Comparison of ENCODE assay signal across 10 cellular contexts in genomic region chr3:196624907-196625306, GRCh38. TPM values are rescaled to one million over a fixed set of nuclear protein-coding genes. Genes with fewer than 3 reads are reported as not detected.
DNase-seq lines count a peak whose midpoint lies in the region; ATAC-seq and TF ChIP-seq lines count a peak whose summit lies in the region.
"Had no signal": no experiment of that assay in that cellular context is flagged by ENCODE, and none has a peak within 500 bp of the region (broad histone marks: within the 10 kb centered on the region; RNA-seq: fewer than 3 reads in every experiment).

No MANE protein-coding gene starts in this region.

- H3K4me2 ChIP-seq in GM23338 = no peak overlapping the region

- H3K27ac ChIP-seq in GM23338 (ENCODE audit: low read depth) (no peak overlapping the region), heart right ventricle (peak overlapping the region in 3 of 10 donors; percentile 33 to 82 (median 51)), skeletal muscle tissue (ENCODE audit: low read depth, low read length) (peak overlapping the region; percentile 52)
- H3K27ac ChIP-seq: cardiac muscle cell had no signal

- no peaks in the 10 kb centered on the region for H3K9me3 Mint-ChIP-seq in GM23338

- H3K9me3 ChIP-seq in heart right ventricle (no peaks in the 10 kb centered on the region), skeletal muscle tissue (ENCODE audit: control insufficient read depth in 3 of 3, low read length in 3 of 3) (no peaks in the 10 kb centered on the region)

- no peaks in the 10 kb centered on the region for H3K79me2 ChIP-seq in GM23338 (replicated peaks; ENCODE audit: insufficient read depth)

- DNase-seq in GM23338 (ENCODE audit: low spot score) = no peak
- DNase-seq in SKM-1 treated with dmso at 0.1 percent for 144 hours (lab: John Stamatoyannopoulos, UW; ENCODE audit: unreplicated experiment) = peak; percentile 90
- peak; percentile 27 to 36 for DNase-seq in heart right ventricle
- no peak for DNase-seq in NCI-H1105 treated with DMSO at 0.1 percent for 48 hours (lab: John Stamatoyannopoulos, UW)
- no peak for DNase-seq in germinal center (ENCODE audit: low spot score)
- DNase-seq in cerebellar cortex (ENCODE audit: low spot score) = no peak
- DNase-seq: DMS153 had no signal

- H3K4me1 ChIP-seq in GM23338 (ENCODE audit: insufficient read depth) (peaks cover 8% of the 10 kb centered on the region), heart right ventricle (peaks cover 0 to 70% (median 2%) of the 10 kb centered on the region in 9 donors), skeletal muscle tissue (ENCODE audit: control insufficient read depth in 3 of 3, insufficient read depth in 3 of 3, low read length in 3 of 3) (peaks cover 3 to 5% (median 5%) of the 10 kb centered on the region in 3 donors)

- no peak for ATAC-seq in GM23338
- ATAC-seq in heart right ventricle = peak in 7 of 8 donors; percentile 64 to 82 (median 69)
- no peak for ATAC-seq in HG02840 (IDR thresholded peaks at IDR 0.05; ENCODE audit: low FRiP score, unreplicated experiment)

- no peaks in the 10 kb centered on the region for H3K36me3 Mint-ChIP-seq in GM23338 (ENCODE audit: low read depth)

- no peaks in the 10 kb centered on the region for H4K20me1 ChIP-seq in GM23338 (replicated peaks; ENCODE audit: insufficient read depth)

- H3K36me3 ChIP-seq in GM23338 (ENCODE audit: insufficient read depth) = no peaks in the 10 kb centered on the region
- no peaks in the 10 kb centered on the region for H3K36me3 ChIP-seq in heart right ventricle
- no peaks in the 10 kb centered on the region for H3K36me3 ChIP-seq in skeletal muscle tissue (ENCODE audit: control insufficient read depth in 3 of 3, insufficient read depth in 3 of 3, low read length in 3 of 3)
- H3K36me3 ChIP-seq: cardiac muscle cell had no signal

- peaks cover 20% of the 10 kb centered on the region; the same call in 2 of the 3 replicates for H3K4me1 Mint-ChIP-seq in GM23338

- intact Hi-C loops in heart right ventricle (cut with DNase I) = no loop called here

- no peak overlapping the region for H3K27ac Mint-ChIP-seq in GM23338

- no peaks in the 10 kb centered on the region for H3K9me2 ChIP-seq in GM23338 (ENCODE audit: insufficient read depth)

- H3K27me3 ChIP-seq in GM23338 (ENCODE audit: insufficient read depth) = no peaks in the 10 kb centered on the region
- H3K27me3 ChIP-seq in heart right ventricle = no peaks in the 10 kb centered on the region
- H3K27me3 ChIP-seq in skeletal muscle tissue (ENCODE audit: control insufficient read depth in 3 of 3, insufficient read depth in 3 of 3, low read length in 3 of 3) = no peaks in the 10 kb centered on the region
- H3K27me3 ChIP-seq: cardiac muscle cell had no signal

- peak overlapping the region; percentile 70; the same call in 1 of the 2 replicates for H2AFZ ChIP-seq in GM23338

- TF ChIP-seq CTCF in GM23338 (conservative IDR thresholded peaks at IDR 0.05; ENCODE audit: low read depth in 2 of 2) (no peak), heart right ventricle (IDR thresholded peaks at IDR 0.05) (no peak)

- no peak overlapping the region for H3K4me3 Mint-ChIP-seq in GM23338

- H3K4me3 ChIP-seq in GM23338 = no peak overlapping the region
- H3K4me3 ChIP-seq in heart right ventricle = peak overlapping the region in 1 of 10 donors; percentile 26
- H3K4me3 ChIP-seq in skeletal muscle tissue (ENCODE audit: low read length in 3 of 3) = no peak overlapping the region
- H3K4me3 ChIP-seq: cardiac muscle cell had no signal

- 89 to 91% methylated on average over 16 of the region's 16 CpGs for WGBS in heart right ventricle, 2 donors

- 0 out of 2 replicates have a peak, but pooled peaks cover 7% of the 10 kb centered on the region for H3F3A ChIP-seq in GM23338 (replicated peaks; ENCODE audit: low read depth)

- H3K9ac ChIP-seq in skeletal muscle tissue (ENCODE audit: low read depth in 1 of 3, low read length in 3 of 3) = no peak overlapping the region

- H3K27me3 Mint-ChIP-seq in GM23338 (ENCODE audit: insufficient read depth, low read depth, poor library complexity) = peaks cover 2% of the 10 kb centered on the region

TF ChIP-seq in GM23338, 12 proteins besides CTCF, POLR2A, EP300 and RAD21 (continues in another document):
- TF ChIP-seq ZNF462 (CRISPR knock-in tag; IDR thresholded peaks at IDR 0.05) = no peak
- TF ChIP-seq ZNF331 (CRISPR knock-in tag; IDR thresholded peaks at IDR 0.05; ENCODE audit: low read depth) = no peak
- no peak for TF ChIP-seq CREB1 (CRISPR knock-in tag; IDR thresholded peaks at IDR 0.05; ENCODE audit: low read depth)
- no peak for TF ChIP-seq STAT1 (IDR thresholded peaks at IDR 0.05; ENCODE audit: unreplicated experiment)

RNA-seq across cellular contexts. Expression of gene NRROS, which starts 14.6 kb away (rescaled TPM):
- 5.9 and 8.5 TPM in 2 replicates for total RNA-seq in GM23338 (2014; rRNA removed; shearing (Covaris generic))
- polyA plus RNA-seq in GM23338 (2016; fragmentation: Nextera tagmentation; extraction: Ambion mirVana) = 1.2 and 2.3 TPM in 2 replicates
- 10 to 100 TPM in 1 of 10 donors, 1 to 10 TPM in 9; 1.1 to 11.7 (median 3.0) TPM for total RNA-seq in heart right ventricle
- 1 to 10 TPM; 2.5 to 2.7 TPM for polyA plus RNA-seq in heart right ventricle
- 1.6 TPM for total RNA-seq in skeletal muscle tissue
- polyA plus RNA-seq: cardiac muscle cell had no signal

RNA-seq across cellular contexts. Expression of gene FBXO45, which starts 56.4 kb away (rescaled TPM):
- total RNA-seq in GM23338 (2014; rRNA removed; shearing (Covaris generic)) = 23.7 and 25.3 TPM in 2 replicates
- polyA plus RNA-seq in GM23338 (2016; fragmentation: Nextera tagmentation; extraction: Ambion mirVana) (10.3 and 11.5 TPM in 2 replicates), heart right ventricle (1 to 10 TPM; 2.0 to 4.8 TPM)
- total RNA-seq in heart right ventricle (10 to 100 TPM in 1 of 10 donors, 1 to 10 TPM in 9; 4.4 to 10.2 (median 5.9) TPM), skeletal muscle tissue (11.5 TPM)

RNA-seq across cellular contexts. Expression of gene WDR53, which starts 56.6 kb away (rescaled TPM):
- total RNA-seq in GM23338 (2014; rRNA removed; shearing (Covaris generic)) = 1.6 and 6.8 TPM in 2 replicates
- polyA plus RNA-seq in GM23338 (2016; fragmentation: Nextera tagmentation; extraction: Ambion mirVana) (26.7 and 29.7 TPM in 2 replicates), heart right ventricle (10 to 100 TPM in 1 of 2 donors, 1 to 10 TPM in 1; 8.3 to 14.7 TPM)
- total RNA-seq in heart right ventricle (10 to 100 TPM in 2 of 10 donors, 1 to 10 TPM in 8; 5.8 to 10.8 (median 8.1) TPM), skeletal muscle tissue (6.8 TPM)

Comparison
In these comparisons a context has a peak if more than half of its experiments do, and no peak if none do; other contexts are left out.
1. ATAC-seq: peak in heart right ventricle (7 of 8); none in GM23338 (single experiment) and HG02840 (single experiment).
2. DNase-seq: peak in SKM-1 treated with dmso at 0.1 percent for 144 hours (single experiment) and heart right ventricle (2 of 2); none in GM23338 (single experiment), NCI-H1105 treated with DMSO at 0.1 percent for 48 hours (single experiment), germinal center (single experiment) and cerebellar cortex (single experiment).